In the genomic region with DNA sequence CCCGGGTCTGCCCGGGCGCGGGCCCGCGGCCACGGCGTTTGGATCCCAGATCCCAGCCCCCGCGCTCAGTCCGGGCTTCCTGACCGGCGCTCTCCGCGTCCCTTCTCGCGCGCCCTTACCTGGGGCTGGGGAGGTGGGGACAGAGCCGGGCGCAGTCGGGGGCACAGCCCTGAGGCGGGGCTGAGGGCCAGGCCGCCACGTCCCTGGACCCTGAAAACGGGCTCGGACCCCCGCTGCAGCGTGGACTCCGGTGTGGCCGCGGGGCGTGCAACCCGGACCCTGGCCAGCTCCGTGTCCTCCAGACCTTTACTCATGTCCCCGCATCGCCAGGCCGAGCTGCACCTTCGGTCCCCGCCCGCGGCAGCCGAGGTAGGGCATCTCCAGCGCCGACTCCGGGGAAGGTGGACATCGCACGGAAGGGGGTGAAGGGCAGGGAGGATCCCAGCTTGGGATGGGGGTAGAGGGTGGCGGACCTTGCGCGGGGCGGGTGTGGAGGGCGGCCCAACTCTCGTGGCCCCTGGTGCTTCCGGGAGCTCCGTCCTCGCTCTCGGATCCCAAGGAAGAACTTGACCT, we compare ENCODE assay signal across 8 cellular contexts. TPM values are rescaled to one million over a fixed set of nuclear protein-coding genes. Genes with fewer than 3 reads are reported as not detected.
DNase-seq lines count a peak whose midpoint lies in the region; ATAC-seq, FAIRE-seq and TF ChIP-seq lines count a peak whose summit lies in the region.

No MANE protein-coding gene starts in this region.

- peaks cover 9% of the 10 kb centered on the region for H3K4me1 Mint-ChIP-seq in T-helper 2 cell treated with Interferon-gamma antibody and Interleukin-4, amounts not matched to agents 5 μg/mL and 100 μg/mL, for 36 hours (ENCODE audit: low read depth)

- no peaks in the 10 kb centered on the region for H3K9me3 Mint-ChIP-seq in T-helper 2 cell treated with Interferon-gamma antibody and Interleukin-4, amounts not matched to agents 5 μg/mL and 100 μg/mL, for 36 hours

- peaks cover 10% of the 10 kb centered on the region; the same call in 2 of the 3 replicates for H3K79me2 ChIP-seq in K562 (ENCODE audit: control insufficient read depth, insufficient read depth, low read length)

- peaks cover 12% of the 10 kb centered on the region for H3K36me3 Mint-ChIP-seq in T-helper 2 cell treated with Interferon-gamma antibody and Interleukin-4, amounts not matched to agents 5 μg/mL and 100 μg/mL, for 36 hours (ENCODE audit: low read depth)

- peak overlapping the region; percentile 56 for H3K4me3 Mint-ChIP-seq in T-helper 2 cell treated with Interferon-gamma antibody and Interleukin-4, amounts not matched to agents 5 μg/mL and 100 μg/mL, for 36 hours

- no peak for TF ChIP-seq POLR2A in K562 (conservative IDR thresholded peaks at IDR 0.05)

- H3K27me3 ChIP-seq in K562 (ENCODE audit: control insufficient read depth in 2 of 2, insufficient read depth in 2 of 2, low read length in 2 of 2) (no peaks in the 10 kb centered on the region), thymus (ENCODE audit: control insufficient read depth, insufficient read depth) (peaks cover 28% of the 10 kb centered on the region)

- 93% methylated on average over 57 of the region's 57 CpGs for WGBS in K562 (ENCODE audit: insufficient coverage, low coverage, missing lambda C conversion rate)
- WGBS in thymus = 1% methylated on average over 57 of the region's 57 CpGs

- TF ChIP-seq EP300 in K562 (IDR thresholded peaks at IDR 0.05; ENCODE audit: low read length) = no peak

- H3K27ac ChIP-seq in K562 (ENCODE audit: extremely low read depth, low read depth, low read length) = no peak overlapping the region
- no peak overlapping the region for H3K27ac ChIP-seq in thymus (ENCODE audit: low read depth)

- in situ Hi-C loops in K562 (cut with MboI) = loop anchor here (25.0 kb wide), 1 partner anchor 180 kb away; no protein-coding TSS in a partner anchor

- POLR2A ChIA-PET in K562 (lab: Yijun Ruan, JAX) = interaction anchor here (0.8 to 64.4 kb wide), 9 partner anchors 10 to 101 kb away, joined by 3 to 1556 read pairs (median 5); partner anchors contain the start of genes AIFM3, CRKL, LZTR1 and THAP7

- intact Hi-C loops in K562 (cut with micrococcal nuclease) = no loop called here

- H3K9me3 ChIP-seq in K562 (replicated peaks; ENCODE audit: control insufficient read depth, insufficient read depth, low read depth, low read length) (no peaks in the 10 kb centered on the region), thymus (ENCODE audit: control insufficient read depth) (peaks cover 1% of the 10 kb centered on the region)

- no peak for DNase-seq in T-helper 2 cell treated with Interferon-gamma antibody and Interleukin-4, amounts not matched to agents 5 μg/mL and 100 μg/mL, for 36 hours (ENCODE audit: low spot score)
- DNase-seq in T-helper 2 cell (no peak), K562 (ENCODE audit: extremely low read depth in 1 of 4, low spot score in 3 of 4) (no peak), left lobe of liver (ENCODE audit: low spot score) (no peak), NCI-H1417 (lab: John Stamatoyannopoulos, UW) (no peak)
- DNase-seq in stimulated activated CD4-positive, alpha-beta T cell treated with anti-CD3 and anti-CD28 coated beads, Interleukin-2, amount 100 ng/mL, for 24 hours = no peak

- TF ChIP-seq CTCF in K562 (IDR thresholded peaks at IDR 0.05 in 2 of 3, conservative IDR thresholded peaks at IDR 0.05 in 1 of 3; ENCODE audit: insufficient read depth in 2 of 3, low read depth in 1 of 3, low read length in 3 of 3) = no peak

- 0 out of 4 replicates have a peak overlapping the region, but pooled peaks of 1 of the 2 experiments have one; percentile 17 for H3K9ac ChIP-seq in K562 (ENCODE audit: insufficient read depth in 1 of 2, low read depth in 2 of 2, low read length in 2 of 2)

- H3K4me3 ChIP-seq in K562 (no peak overlapping the region), thymus (ENCODE audit: low read length) (peak overlapping the region; percentile 26)

- peaks cover 37% of the 10 kb centered on the region for H4K20me1 ChIP-seq in K562 (replicated peaks; ENCODE audit: control insufficient read depth, insufficient read depth, low read length)

- ATAC-seq in K562 = no peak
- ATAC-seq in left lobe of liver = peak; percentile 52
- no peak for ATAC-seq in GM19328 (IDR thresholded peaks at IDR 0.05; ENCODE audit: unreplicated experiment)

- H3K4me2 ChIP-seq in K562 (ENCODE audit: insufficient read depth, low read length) = no peak overlapping the region

- H3K4me1 ChIP-seq in K562 (replicated peaks in 1 of 2; ENCODE audit: control insufficient read depth in 2 of 2, insufficient read depth in 2 of 2, low read length in 2 of 2) (peaks cover 0 to 25% of the 10 kb centered on the region in 2 experiments; a peak in 2 of 5 replicates), thymus (ENCODE audit: control insufficient read depth, insufficient read depth, low read length) (no peaks in the 10 kb centered on the region)

- no peak for TF ChIP-seq RAD21 in K562 (CRISPR knock-in tag; conservative IDR thresholded peaks at IDR 0.05 in 1 of 2, IDR thresholded peaks at IDR 0.05 in 1 of 2)

- BruUV-seq in K562 (replicated peaks; lab: Mats Ljungman, UMichigan) = no TSS peak

- H3K36me3 ChIP-seq in K562 (ENCODE audit: control insufficient read depth, insufficient read depth, low read length) (peaks cover 23% of the 10 kb centered on the region), thymus (ENCODE audit: control insufficient read depth, insufficient read depth) (peaks cover 19% of the 10 kb centered on the region)

- no peaks in the 10 kb centered on the region for H3K9me1 ChIP-seq in K562 (ENCODE audit: control insufficient read depth, insufficient read depth, low read length)

- CTCF ChIA-PET in K562 (lab: Yijun Ruan, JAX; ENCODE audit: low intra/inter-chr PET ratio) = no interaction called here

- H2AFZ ChIP-seq in K562 (ENCODE audit: low read depth, low read length) = no peak overlapping the region

- H3K27me3 Mint-ChIP-seq in T-helper 2 cell treated with Interferon-gamma antibody and Interleukin-4, amounts not matched to agents 5 μg/mL and 100 μg/mL, for 36 hours (ENCODE audit: low read depth) = peaks cover 25% of the 10 kb centered on the region

- FAIRE-seq in K562 (lab: Jason Lieb, UNC) = no peak

- H3K27ac Mint-ChIP-seq in T-helper 2 cell treated with Interferon-gamma antibody and Interleukin-4, amounts not matched to agents 5 μg/mL and 100 μg/mL, for 36 hours = no peak overlapping the region

RNA-seq across cellular contexts. Expression of gene AIFM3, which starts 9.9 kb away (rescaled TPM):
- total RNA-seq in K562 (2011; cell fraction: chromatin; rRNA removed; ENCODE audit: low replicate concordance) = 0.14 and 1.4 TPM in 2 replicates
- 0.33 and 1.2 TPM in 2 replicates for total RNA-seq in K562 (2011; cell fraction: nucleolus; rRNA removed)
- 0.53 and 0.81 TPM in 2 replicates for total RNA-seq in K562 (2011; cell fraction: nucleoplasm; rRNA removed)
- total RNA-seq in K562 (2014; rRNA removed) (0.14 TPM in 1 of 2 replicates, not detected in the other), K562 (2014; rRNA removed; fragmentation: Illumina TruSeq; extraction: Trizol) (0.10 TPM in 1 of 2 replicates, not detected in the other), K562 (2015; rRNA removed; fragmentation: Illumina TruSeq; extraction: Trizol) (0.07 TPM in 1 of 2 replicates, not detected in the other), K562 (2021) (0.20 and 0.56 TPM in 2 replicates), left lobe of liver (1.3 TPM)
- polyA plus RNA-seq in K562 (2011; rRNA removed) (0.04 and 0.08 TPM in 2 replicates), K562 (2014; fragmentation: Illumina TruSeq; extraction: Trizol) (0.06 TPM in 1 of 2 replicates, not detected in the other), K562 (2014; fragmentation: Nextera tagmentation; extraction: Ambion mirVana) (under 1 TPM; 0.03 to 0.06 TPM), K562 (2014; rRNA removed) (0.15 TPM in 1 of 2 replicates, not detected in the other), thymus (3.3 TPM)
- 0.06 TPM in 1 of 2 replicates, not detected in the other for polyA plus RNA-seq in K562 (2011; cell fraction: cytosol; rRNA removed)
- polyA plus RNA-seq in K562 (2011; cell fraction: nucleus; rRNA removed) = 0.80 and 0.87 TPM in 2 replicates
- polyA plus RNA-seq in K562 (2012) = 0.27 and 0.50 TPM in 2 replicates
- 0.06 TPM in 1 of 2 replicates, not detected in the other for polyA minus RNA-seq in K562 (2011; rRNA and poly(A)+ RNA removed)
- not detected in 2 replicates for polyA minus RNA-seq in K562 (2011; cell fraction: cytosol; rRNA and poly(A)+ RNA removed)
- polyA minus RNA-seq in K562 (2011; cell fraction: nucleus; rRNA and poly(A)+ RNA removed) = 0.27 and 0.44 TPM in 2 replicates

RNA-seq across cellular contexts. Expression of gene LZTR1, which starts 24.9 kb away (rescaled TPM):
- 338 and 754 TPM in 2 replicates for total RNA-seq in K562 (2011; cell fraction: chromatin; rRNA removed; ENCODE audit: low replicate concordance)
- total RNA-seq in K562 (2011; cell fraction: nucleolus; rRNA removed) = 395 and 404 TPM in 2 replicates
- 258 and 287 TPM in 2 replicates for total RNA-seq in K562 (2011; cell fraction: nucleoplasm; rRNA removed)
- total RNA-seq in K562 (2014; rRNA removed) (87.2 and 120 TPM in 2 replicates), K562 (2014; rRNA removed; fragmentation: Illumina TruSeq; extraction: Trizol) (46.4 and 63.0 TPM in 2 replicates), K562 (2015; rRNA removed; fragmentation: Illumina TruSeq; extraction: Trizol) (51.3 and 53.2 TPM in 2 replicates), K562 (2021) (132 and 135 TPM in 2 replicates), left lobe of liver (36.7 TPM)
- polyA plus RNA-seq in K562 (2011; rRNA removed) (63.0 and 88.5 TPM in 2 replicates), K562 (2014; fragmentation: Illumina TruSeq; extraction: Trizol) (74.3 and 89.8 TPM in 2 replicates), K562 (2014; fragmentation: Nextera tagmentation; extraction: Ambion mirVana) (1 to 10 TPM; 2.2 to 3.1 TPM), K562 (2014; rRNA removed) (115 and 129 TPM in 2 replicates), thymus (49.2 TPM)
- 50.8 and 68.8 TPM in 2 replicates for polyA plus RNA-seq in K562 (2011; cell fraction: cytosol; rRNA removed)
- polyA plus RNA-seq in K562 (2011; cell fraction: nucleus; rRNA removed) = 703 and 913 TPM in 2 replicates
- 80.6 and 93.5 TPM in 2 replicates for polyA plus RNA-seq in K562 (2012)
- 64.5 and 72.9 TPM in 2 replicates for polyA minus RNA-seq in K562 (2011; rRNA and poly(A)+ RNA removed)
- polyA minus RNA-seq in K562 (2011; cell fraction: cytosol; rRNA and poly(A)+ RNA removed) = 41.9 and 49.7 TPM in 2 replicates
- polyA minus RNA-seq in K562 (2011; cell fraction: nucleus; rRNA and poly(A)+ RNA removed) = 188 and 205 TPM in 2 replicates

RNA-seq across cellular contexts. Expression of gene CRKL, which starts 40.0 kb away (rescaled TPM):
- 251 and 271 TPM in 2 replicates for total RNA-seq in K562 (2011; cell fraction: chromatin; rRNA removed; ENCODE audit: low replicate concordance)
- total RNA-seq in K562 (2011; cell fraction: nucleolus; rRNA removed) = 179 and 190 TPM in 2 replicates
- total RNA-seq in K562 (2011; cell fraction: nucleoplasm; rRNA removed) = 236 and 257 TPM in 2 replicates
- total RNA-seq in K562 (2014; rRNA removed) (105 and 144 TPM in 2 replicates), K562 (2014; rRNA removed; fragmentation: Illumina TruSeq; extraction: Trizol) (138 and 141 TPM in 2 replicates), K562 (2015; rRNA removed; fragmentation: Illumina TruSeq; extraction: Trizol) (124 and 128 TPM in 2 replicates), K562 (2021) (263 and 267 TPM in 2 replicates), left lobe of liver (41.4 TPM)
- polyA plus RNA-seq in K562 (2011; rRNA removed) (135 and 196 TPM in 2 replicates), K562 (2014; fragmentation: Illumina TruSeq; extraction: Trizol) (144 and 156 TPM in 2 replicates), K562 (2014; fragmentation: Nextera tagmentation; extraction: Ambion mirVana) (100 to 1,000 TPM; 100 to 105 TPM), K562 (2014; rRNA removed) (114 and 124 TPM in 2 replicates), thymus (21.9 TPM)
- polyA plus RNA-seq in K562 (2011; cell fraction: cytosol; rRNA removed) = 111 and 189 TPM in 2 replicates
- 90.3 and 116 TPM in 2 replicates for polyA plus RNA-seq in K562 (2011; cell fraction: nucleus; rRNA removed)
- polyA plus RNA-seq in K562 (2012) = 90.4 and 122 TPM in 2 replicates
- polyA minus RNA-seq in K562 (2011; rRNA and poly(A)+ RNA removed) = 219 and 267 TPM in 2 replicates
- 166 and 232 TPM in 2 replicates for polyA minus RNA-seq in K562 (2011; cell fraction: cytosol; rRNA and poly(A)+ RNA removed)
- 39.9 and 84.6 TPM in 2 replicates for polyA minus RNA-seq in K562 (2011; cell fraction: nucleus; rRNA and poly(A)+ RNA removed)

RNA-seq across cellular contexts. Expression of gene THAP7, which starts 44.7 kb away (rescaled TPM):
- total RNA-seq in K562 (2011; cell fraction: chromatin; rRNA removed; ENCODE audit: low replicate concordance) = 90.2 and 332 TPM in 2 replicates
- total RNA-seq in K562 (2011; cell fraction: nucleolus; rRNA removed) = 398 and 463 TPM in 2 replicates
- 158 and 211 TPM in 2 replicates for total RNA-seq in K562 (2011; cell fraction: nucleoplasm; rRNA removed)
- total RNA-seq in K562 (2014; rRNA removed) (245 and 323 TPM in 2 replicates), K562 (2014; rRNA removed; fragmentation: Illumina TruSeq; extraction: Trizol) (32.0 and 35.6 TPM in 2 replicates), K562 (2015; rRNA removed; fragmentation: Illumina TruSeq; extraction: Trizol) (120 and 129 TPM in 2 replicates), K562 (2021) (169 and 183 TPM in 2 replicates), left lobe of liver (16.9 TPM)
- polyA plus RNA-seq in K562 (2011; rRNA removed) (75.4 and 94.6 TPM in 2 replicates), K562 (2014; fragmentation: Illumina TruSeq; extraction: Trizol) (84.1 and 121 TPM in 2 replicates), K562 (2014; fragmentation: Nextera tagmentation; extraction: Ambion mirVana) (10 to 100 TPM in 1 of 2 experiments, 1 to 10 TPM in 1; 7.9 to 33.1 TPM), K562 (2014; rRNA removed) (263 and 266 TPM in 2 replicates), thymus (40.3 TPM)
- 137 and 308 TPM in 2 replicates for polyA plus RNA-seq in K562 (2011; cell fraction: cytosol; rRNA removed)
- polyA plus RNA-seq in K562 (2011; cell fraction: nucleus; rRNA removed) = 202 and 335 TPM in 2 replicates
- 114 and 118 TPM in 2 replicates for polyA plus RNA-seq in K562 (2012)
- 39.0 and 48.5 TPM in 2 replicates for polyA minus RNA-seq in K562 (2011; rRNA and poly(A)+ RNA removed)
- 53.5 and 55.4 TPM in 2 replicates for polyA minus RNA-seq in K562 (2011; cell fraction: cytosol; rRNA and poly(A)+ RNA removed)
- 261 and 385 TPM in 2 replicates for polyA minus RNA-seq in K562 (2011; cell fraction: nucleus; rRNA and poly(A)+ RNA removed)

RNA-seq across cellular contexts. Expression of gene P2RX6, which starts 57.8 kb away (rescaled TPM):
- 8.3 and 26.4 TPM in 2 replicates for total RNA-seq in K562 (2011; cell fraction: chromatin; rRNA removed; ENCODE audit: low replicate concordance)
- total RNA-seq in K562 (2011; cell fraction: nucleolus; rRNA removed) = 15.5 and 19.3 TPM in 2 replicates
- total RNA-seq in K562 (2011; cell fraction: nucleoplasm; rRNA removed) = 13.6 and 14.4 TPM in 2 replicates
- 1.5 and 1.9 TPM in 2 replicates for total RNA-seq in K562 (2014; rRNA removed)
- 0.77 and 1.0 TPM in 2 replicates for total RNA-seq in K562 (2014; rRNA removed; fragmentation: Illumina TruSeq; extraction: Trizol)
- total RNA-seq in K562 (2015; rRNA removed; fragmentation: Illumina TruSeq; extraction: Trizol) = 1.6 and 1.7 TPM in 2 replicates
- 2.3 and 2.7 TPM in 2 replicates for total RNA-seq in K562 (2021)
- 1.2 and 1.5 TPM in 2 replicates for polyA plus RNA-seq in K562 (2011; rRNA removed)
- 1.4 and 2.2 TPM in 2 replicates for polyA plus RNA-seq in K562 (2011; cell fraction: cytosol; rRNA removed)
- 16.2 and 34.8 TPM in 2 replicates for polyA plus RNA-seq in K562 (2011; cell fraction: nucleus; rRNA removed)
- 4.7 and 7.9 TPM in 2 replicates for polyA plus RNA-seq in K562 (2012)
- polyA plus RNA-seq in K562 (2014; fragmentation: Illumina TruSeq; extraction: Trizol) = 1.3 and 1.5 TPM in 2 replicates
- polyA plus RNA-seq in K562 (2014; fragmentation: Nextera tagmentation; extraction: Ambion mirVana) = under 1 TPM in 1 of 2 experiments, not detected in 1; 0.01 TPM
- polyA plus RNA-seq in K562 (2014; rRNA removed) = 3.7 and 3.9 TPM in 2 replicates
- polyA minus RNA-seq in K562 (2011; rRNA and poly(A)+ RNA removed) = 1.6 and 2.5 TPM in 2 replicates
- polyA minus RNA-seq in K562 (2011; cell fraction: cytosol; rRNA and poly(A)+ RNA removed) = 1.0 TPM in 1 of 2 replicates, not detected in the other
- 5.6 and 7.5 TPM in 2 replicates for polyA minus RNA-seq in K562 (2011; cell fraction: nucleus; rRNA and poly(A)+ RNA removed)
- 0.28 TPM for total RNA-seq in left lobe of liver
- polyA plus RNA-seq in thymus = 0.87 TPM
